ENCODE assay signal across 2 cellular contexts in genomic region chr1:83760211-83760978, GRCh38.
TF ChIP-seq lines count a peak whose summit lies in the region.

No MANE protein-coding gene starts in this region.

TF ChIP-seq in GM12891, 5 proteins besides CTCF, POLR2A, EP300 and RAD21 (continued from another document):
- TF ChIP-seq SPI1 (IDR thresholded peaks at IDR 0.05; ENCODE audit: low read depth, low read length) (no peak), TAF1 (IDR thresholded peaks at IDR 0.05; ENCODE audit: low read depth, low read length) (no peak)

TF ChIP-seq in GM12878, 131 proteins besides CTCF, POLR2A, EP300 and RAD21 (continued from another document):
- TF ChIP-seq ETV6 (conservative IDR thresholded peaks at IDR 0.05 in 1 of 2, IDR thresholded peaks at IDR 0.05 in 1 of 2; ENCODE audit: borderline replicate concordance in 1 of 2, low read depth in 1 of 2): no peak
- TF ChIP-seq CREB1 (IDR thresholded peaks at IDR 0.05; ENCODE audit: low read depth): peak; percentile 91
- TF ChIP-seq NKRF (conservative IDR thresholded peaks at IDR 0.05): no peak
- peak; percentile 71 for TF ChIP-seq CREM (IDR thresholded peaks at IDR 0.05; ENCODE audit: low read depth)
- no peak for TF ChIP-seq PRDM15 (CRISPR knock-in tag; IDR thresholded peaks at IDR 0.05)
- no peak for TF ChIP-seq FOXM1 (IDR thresholded peaks at IDR 0.05; ENCODE audit: low read depth, low read length)
- TF ChIP-seq IKZF1 (conservative IDR thresholded peaks at IDR 0.05): no peak
TF ChIP-seq in GM12878: peak in this region for 2.
